ENCODE assay signal across 12 cellular contexts in the genomic region with DNA sequence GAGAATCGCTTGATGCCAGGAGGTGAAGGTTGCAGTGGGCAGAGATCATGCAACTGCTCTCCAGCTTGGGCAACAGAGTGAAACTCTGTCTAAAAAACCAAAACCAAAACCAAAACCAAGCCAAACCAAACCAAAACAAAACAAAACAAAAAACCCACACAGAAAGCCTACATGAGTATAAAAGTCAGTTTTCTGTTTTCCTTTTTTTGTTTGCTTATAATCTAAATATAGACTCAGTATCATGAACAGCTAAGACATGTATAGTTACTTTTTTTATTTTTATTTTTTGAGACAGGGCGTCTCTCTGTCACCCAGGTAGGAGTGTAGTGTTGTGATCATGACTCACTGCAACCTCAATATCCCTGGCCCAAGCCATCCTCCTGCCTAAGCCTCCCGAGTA. TPM values are rescaled to one million over a fixed set of nuclear protein-coding genes. Genes with fewer than 3 reads are reported as not detected.
A peak's percentile ranks its signal among the peaks of the same experiment; 100 is the strongest.
DNase-seq lines count a peak whose midpoint lies in the region; ATAC-seq and TF ChIP-seq lines count a peak whose summit lies in the region.
"Had no signal": no experiment of that assay in that cellular context is flagged by ENCODE, and none has a peak within 500 bp of the region (broad histone marks: within the 10 kb centered on the region; RNA-seq: fewer than 3 reads in every experiment).

No MANE protein-coding gene starts in this region.

- no peak for DNase-seq in activated CD4-positive, CD25-positive, alpha-beta regulatory T cell (lab: John Stamatoyannopoulos, UW)
- DNase-seq in memory B cell (ENCODE audit: low spot score in 2 of 2) = no peak
- no peak for DNase-seq in MCF 10A (ENCODE audit: unreplicated experiment)
- DNase-seq in iPS-NIHi7 (ENCODE audit: extremely low spot score) = no peak
- DNase-seq in NOMO-1 (lab: John Stamatoyannopoulos, UW; ENCODE audit: unreplicated experiment in 2 of 2) = no peak
- DNase-seq: effector CD4-positive, alpha-beta T cell; mucosa of descending colon; NCI-H2081 had no signal

- intact Hi-C loops in MCF 10A (cut with micrococcal nuclease) = no loop called here

- TF ChIP-seq CTCF in MCF 10A (IDR thresholded peaks at IDR 0.05; ENCODE audit: unreplicated experiment) = no peak

- H3K27me3 Mint-ChIP-seq in memory B cell (no peaks in the 10 kb centered on the region), MCF 10A (ENCODE audit: insufficient read depth, unreplicated experiment) (no peaks in the 10 kb centered on the region)

- CTCF ChIA-PET in MCF 10A (lab: Yijun Ruan, JAX) = interaction anchor here (0.5 to 5.1 kb wide), 7 partner anchors 10 to 335 kb away, joined by 3 to 28 read pairs (median 4); no protein-coding TSS in a partner anchor

- peaks cover 8% of the 10 kb centered on the region for H3K36me3 Mint-ChIP-seq in memory B cell
- no peaks in the 10 kb centered on the region for H3K36me3 Mint-ChIP-seq in MCF 10A (ENCODE audit: insufficient read depth, unreplicated experiment)

- POLR2A ChIA-PET in MCF 10A (lab: Yijun Ruan, JAX) = interaction anchor here (0.6 to 1.3 kb wide), 3 partner anchors 10 to 109 kb away, joined by 3 read pairs; no protein-coding TSS in a partner anchor

- H3K27ac Mint-ChIP-seq in memory B cell (peak overlapping the region; percentile 41), MCF 10A (ENCODE audit: low read depth, unreplicated experiment) (no peak overlapping the region)

- H3K4me3 Mint-ChIP-seq in memory B cell = peak overlapping the region; percentile 41
- H3K4me3 Mint-ChIP-seq in MCF 10A (ENCODE audit: unreplicated experiment) = no peak overlapping the region

- no peaks in the 10 kb centered on the region for H3K9me3 Mint-ChIP-seq in memory B cell
- H3K9me3 Mint-ChIP-seq in MCF 10A (ENCODE audit: unreplicated experiment) = no peaks in the 10 kb centered on the region

- BruUV-seq in MCF 10A (replicated peaks; lab: Mats Ljungman, UMichigan) = no TSS peak

- ATAC-seq in activated CD4-positive, CD25-positive, alpha-beta regulatory T cell treated with anti-CD3 and anti-CD28 coated beads, Interleukin-2, amount 50 U/mL, for 24 hours = peak; percentile 54 to 66
- ATAC-seq in GM21528 (IDR thresholded peaks at IDR 0.05; ENCODE audit: low FRiP score, unreplicated experiment) = peak; percentile 63
- ATAC-seq in HG03354 (IDR thresholded peaks at IDR 0.05; ENCODE audit: poor library complexity, severe bottlenecking, unreplicated experiment) = peak; percentile 84
- ATAC-seq in memory B cell (ENCODE audit: low read depth) = peak; percentile 78
- ATAC-seq: mucosa of descending colon, Panc1 had no signal

- H3K4me1 Mint-ChIP-seq in memory B cell (peaks cover 20% of the 10 kb centered on the region), MCF 10A (ENCODE audit: insufficient read depth, unreplicated experiment) (peaks cover 15% of the 10 kb centered on the region)

RNA-seq across cellular contexts. Expression of a gene that starts 16.8 kb away (rescaled TPM):
- total RNA-seq in MCF 10A (2022) = 153 and 178 TPM in 2 replicates
